Comparison of ENCODE assay signal across 8 cellular contexts in genomic region chr16:68086860-68087268, GRCh38. TPM values are rescaled to one million over a fixed set of nuclear protein-coding genes. Genes with fewer than 3 reads are reported as not detected.
DNase-seq lines count a peak whose midpoint lies in the region; ATAC-seq and TF ChIP-seq lines count a peak whose summit lies in the region.

No MANE protein-coding gene starts in this region.

- H3K14ac ChIP-seq in mesenchymal stem cell (ENCODE audit: low read length in 2 of 2): no peak overlapping the region

- no peak overlapping the region for H4K8ac ChIP-seq in mesenchymal stem cell (ENCODE audit: low read length)

- ATAC-seq in HG03196 (IDR thresholded peaks at IDR 0.05; ENCODE audit: unreplicated experiment) (no peak), HG03565 (IDR thresholded peaks at IDR 0.05; ENCODE audit: unreplicated experiment) (no peak)

- no peak overlapping the region for H3K23ac ChIP-seq in mesenchymal stem cell (ENCODE audit: low read length in 2 of 2)

- H2BK15ac ChIP-seq in mesenchymal stem cell (ENCODE audit: low read depth, poor library complexity, severe bottlenecking): no peak overlapping the region

- H4K91ac ChIP-seq in mesenchymal stem cell (ENCODE audit: low read length): no peak overlapping the region

- H3K4me2 ChIP-seq in mesenchymal stem cell (ENCODE audit: low read length, poor library complexity, severe bottlenecking): peak overlapping the region; percentile 92

- H3K9me3 ChIP-seq in HEK293 (ENCODE audit: control insufficient read depth, insufficient read depth, low read depth, low read length) (no peaks in the 10 kb centered on the region), ascending aorta (no peaks in the 10 kb centered on the region), mesenchymal stem cell (ENCODE audit: control insufficient read depth, low read length) (no peaks in the 10 kb centered on the region)

- H3K4me3 ChIP-seq in HEK293 (ENCODE audit: low read depth, low read length): peak overlapping the region; percentile 77
- H3K4me3 ChIP-seq in ascending aorta: peak overlapping the region; percentile 90 to 96
- peak overlapping the region in 1 of 2 experiments; percentile 93 for H3K4me3 ChIP-seq in mesenchymal stem cell (ENCODE audit: insufficient read depth in 1 of 2, low read depth in 1 of 2, low read length in 2 of 2)

- H3K27ac ChIP-seq in 22Rv1 (peak overlapping the region; percentile 95), HEK293 (ENCODE audit: extremely low read depth, low read depth, low read length) (0 out of 2 replicates have a peak overlapping the region, but pooled peaks have one; percentile 13), ascending aorta (peak overlapping the region; percentile 87 to 91), mesenchymal stem cell (ENCODE audit: low read length, poor library complexity, severe bottlenecking) (peak overlapping the region; percentile 23)

- H3K18ac ChIP-seq in mesenchymal stem cell (ENCODE audit: low read depth in 1 of 2, low read length in 2 of 2): no peak overlapping the region

- no peaks in the 10 kb centered on the region for H3K27me3 ChIP-seq in ascending aorta
- no peaks in the 10 kb centered on the region for H3K27me3 ChIP-seq in mesenchymal stem cell (ENCODE audit: control insufficient read depth in 1 of 2, insufficient read depth in 1 of 2, low read length in 2 of 2)

- no peaks in the 10 kb centered on the region for H3K36me3 ChIP-seq in HEK293 (ENCODE audit: control insufficient read depth in 2 of 2, insufficient read depth in 1 of 2, low read length in 2 of 2)
- no peaks in the 10 kb centered on the region for H3K36me3 ChIP-seq in ascending aorta
- no peaks in the 10 kb centered on the region for H3K36me3 ChIP-seq in mesenchymal stem cell (ENCODE audit: control insufficient read depth in 1 of 2, insufficient read depth in 2 of 2, low read depth in 1 of 2, low read length in 2 of 2)

- H3K9ac ChIP-seq in mesenchymal stem cell (ENCODE audit: low read length): peak overlapping the region; percentile 95

- POLR2A ChIA-PET in HEK293 (lab: Yijun Ruan, JAX): interaction anchor here (2.0 to 4.5 kb wide), 2 partner anchors 148 to 150 kb away, joined by 7 to 34 read pairs; partner anchors contain the start of gene ESRP2

- no peak overlapping the region for H2AK5ac ChIP-seq in mesenchymal stem cell (ENCODE audit: low read length, severe bottlenecking)

- H2BK5ac ChIP-seq in mesenchymal stem cell (ENCODE audit: low read depth, low read length, poor library complexity, severe bottlenecking): no peak overlapping the region

- 40% methylated on average over 4 of the region's 6 CpGs for WGBS in mesenchymal stem cell

- no peaks in the 10 kb centered on the region for H3K79me1 ChIP-seq in mesenchymal stem cell (replicated peaks; ENCODE audit: low read length, poor library complexity, severe bottlenecking)

- H3K4me1 ChIP-seq in HEK293 (ENCODE audit: control insufficient read depth, insufficient read depth, low read length) (peaks cover 24% of the 10 kb centered on the region), ascending aorta (peaks cover 14 to 31% of the 10 kb centered on the region in 2 donors), mesenchymal stem cell (ENCODE audit: control insufficient read depth, insufficient read depth, low read depth, low read length) (peaks cover 12% of the 10 kb centered on the region)

- intact Hi-C loops in ascending aorta (cut with DNase I): loop anchor here (10.0 kb wide), 1 partner anchor 238 kb away; no protein-coding TSS in a partner anchor

- H2BK12ac ChIP-seq in mesenchymal stem cell (ENCODE audit: low read length in 2 of 2): no peak overlapping the region

- DNase-seq in ascending aorta (ENCODE audit: low spot score in 2 of 2): no peak
- DNase-seq in mesenchymal stem cell: peak; percentile 41
- DNase-seq in NCI-H1436 (lab: John Stamatoyannopoulos, UW): no peak
- no peak for DNase-seq in DMS79 (lab: John Stamatoyannopoulos, UW)

- CTCF ChIA-PET in HEK293 (lab: Yijun Ruan, JAX): interaction anchor here (1.0 to 1.3 kb wide), 3 partner anchors 141 to 175 kb away, joined by 3 to 4 read pairs (median 4); no protein-coding TSS in a partner anchor

- TF ChIP-seq CTCF in 22Rv1 (IDR thresholded peaks at IDR 0.05) (no peak), HEK293 (tag by site-specific recombination; IDR thresholded peaks at IDR 0.05) (no peak), ascending aorta (IDR thresholded peaks at IDR 0.05) (no peak)

- no peak overlapping the region for H2BK120ac ChIP-seq in mesenchymal stem cell (ENCODE audit: low read depth, low read length)

- no peak overlapping the region for H2AFZ ChIP-seq in mesenchymal stem cell (ENCODE audit: low read depth, low read length)

- no peak overlapping the region for H3K4ac ChIP-seq in mesenchymal stem cell (ENCODE audit: low read depth in 1 of 2, low read length in 2 of 2)

TF ChIP-seq in HEK293, 187 proteins besides CTCF, POLR2A, EP300 and RAD21 (continues in another document):
- TF ChIP-seq PRDM6 (tag by site-specific recombination; IDR thresholded peaks at IDR 0.05): peak; percentile 86
- TF ChIP-seq ZNF629 (tag by site-specific recombination; IDR thresholded peaks at IDR 0.05): peak; percentile 69
- no peak for TF ChIP-seq ZNF223 (tag by site-specific recombination; IDR thresholded peaks at IDR 0.05)
- no peak for TF ChIP-seq ZNF341 (tag by site-specific recombination; IDR thresholded peaks at IDR 0.05; ENCODE audit: low read depth)
- no peak for TF ChIP-seq ZNF48 (tag by site-specific recombination; IDR thresholded peaks at IDR 0.05)
- TF ChIP-seq ZBTB20 (tag by site-specific recombination; IDR thresholded peaks at IDR 0.05): peak; percentile 32; the same call in 1 of the 2 replicates
- no peak for TF ChIP-seq ZNF148 (tag by site-specific recombination; IDR thresholded peaks at IDR 0.05; ENCODE audit: borderline replicate concordance)
- TF ChIP-seq ZNF510 (tag by site-specific recombination; IDR thresholded peaks at IDR 0.05; ENCODE audit: insufficient replicate concordance): no peak
- no peak for TF ChIP-seq ZNF202 (tag by site-specific recombination; IDR thresholded peaks at IDR 0.05; ENCODE audit: borderline replicate concordance)
- peak; percentile 12; the same call in 1 of the 2 replicates for TF ChIP-seq ZBTB21 (tag by site-specific recombination; IDR thresholded peaks at IDR 0.05)
- peak; percentile 26; the same call in 1 of the 2 replicates for TF ChIP-seq ZNF664 (tag by site-specific recombination; IDR thresholded peaks at IDR 0.05)
- TF ChIP-seq BCL11B (tag by site-specific recombination; IDR thresholded peaks at IDR 0.05; ENCODE audit: low read depth): no peak
- 0 out of 2 replicates have a peak, but pooled peaks have one; percentile 40 for TF ChIP-seq FEZF1 (tag by site-specific recombination; IDR thresholded peaks at IDR 0.05)
- no peak for TF ChIP-seq ZNF521 (tag by site-specific recombination; IDR thresholded peaks at IDR 0.05)
- no peak for TF ChIP-seq ZNF26 (tag by site-specific recombination; IDR thresholded peaks at IDR 0.05)
- no peak for TF ChIP-seq ZNF785 (tag by site-specific recombination; IDR thresholded peaks at IDR 0.05)

RNA-seq across cellular contexts. Expression of gene NFATC3, which starts 1.7 kb away (rescaled TPM):
- total RNA-seq in ascending aorta: 36.4 TPM
- polyA plus RNA-seq in mesenchymal stem cell (2013, experiment 1 of 2): 11.8 TPM
- 11.8 TPM for polyA plus RNA-seq in mesenchymal stem cell (2013, experiment 2 of 2)

Comparison
In these comparisons a context has a peak if more than half of its experiments do, and no peak if none do; other contexts are left out.
1. H3K27ac ChIP-seq: peak in every context shown above with its lines; median percentile 95 in 22Rv1; 89 in ascending aorta; 23 in mesenchymal stem cell; 13 in HEK293.